In the genomic region with DNA sequence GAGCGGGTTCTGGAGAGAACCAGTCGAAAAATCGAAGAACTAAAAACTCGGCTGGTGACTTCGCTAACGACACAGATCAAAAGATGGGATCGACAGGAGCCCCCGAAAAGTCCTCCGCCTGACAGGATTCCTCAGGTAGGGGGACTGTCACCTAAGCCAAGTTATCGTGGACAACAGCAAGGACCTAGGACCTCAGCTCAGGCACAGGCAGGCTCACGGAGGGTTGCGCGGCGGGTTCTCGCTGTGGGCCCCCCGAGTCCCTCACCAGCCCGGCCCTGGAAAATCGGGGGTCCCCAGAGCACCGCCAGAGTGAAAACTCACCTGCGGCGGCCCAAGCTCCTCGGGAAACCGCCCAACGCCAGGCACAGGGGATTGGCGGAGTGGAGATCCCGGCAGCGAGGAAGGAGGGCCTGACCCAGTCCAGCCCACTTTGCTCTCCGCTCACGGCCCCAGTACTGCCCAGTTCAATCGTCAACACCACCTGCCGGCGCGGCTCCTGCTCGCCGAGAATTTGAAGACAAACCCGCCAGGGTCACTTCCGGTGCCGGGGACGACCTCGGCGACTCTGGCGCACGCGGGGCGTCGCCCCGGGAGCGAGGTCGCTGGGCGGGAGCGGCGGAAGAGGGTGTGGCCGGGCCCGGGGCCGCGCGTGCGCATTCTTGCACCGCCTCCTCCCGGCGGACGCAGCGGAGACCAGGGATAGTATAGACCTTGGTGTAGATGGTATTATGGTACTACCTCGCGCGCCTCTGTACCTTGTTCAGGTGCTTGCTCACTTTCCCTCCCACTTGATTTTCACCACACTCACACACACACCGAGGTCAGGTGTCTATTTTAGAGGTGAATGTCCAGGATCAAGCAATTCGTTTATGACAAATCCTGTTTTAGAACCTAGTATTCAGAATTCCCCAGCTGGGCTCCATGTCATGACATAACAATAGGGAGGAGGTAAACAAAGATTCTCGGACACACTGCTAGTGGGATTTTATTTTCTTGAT, we compare ENCODE assay signal across 8 cellular contexts. TPM values are rescaled to one million over a fixed set of nuclear protein-coding genes. Genes with fewer than 3 reads are reported as not detected.
A peak's percentile ranks its signal among the peaks of the same experiment; 100 is the strongest.
DNase-seq lines count a peak whose midpoint lies in the region; ATAC-seq, FAIRE-seq and TF ChIP-seq lines count a peak whose summit lies in the region.

A gene (minus strand): TSS at position 567 of the 998 bp plus-strand sequence. CDS start 10,167 bp downstream, outside the sequence.

- peak within 1 kb of the TSS; percentile 64 to 89 for H3K27ac ChIP-seq in ascending aorta
- peak within 1 kb of the TSS; percentile 45 for H3K27ac ChIP-seq in right cardiac atrium (ENCODE audit: low read length)

- WGBS in right cardiac atrium = under 1% methylated on average over 69 of the region's 69 CpGs

- H3K9me3 ChIP-seq in ascending aorta (no peaks in the 10 kb centered on the region), right cardiac atrium (ENCODE audit: control insufficient read depth, low read length) (no peaks in the 10 kb centered on the region)

- intact Hi-C loops in T-helper 2 cell treated with Interferon-gamma antibody and Interleukin-4, amounts not matched to agents 100 ng/mL and 5 ng/mL, for 36 hours (cut with micrococcal nuclease) = loop anchor here (1.0 kb wide), 4 partner anchors 70 to 102 kb away; a partner anchor contains a TSS
- intact Hi-C loops in ascending aorta (cut with DNase I) (loop anchor here (1.0 to 5.0 kb wide), 3 partner anchors 68 to 102 kb away; a partner anchor contains a TSS), right cardiac atrium (cut with DNase I) (loop anchor here in 1 of 4 donors (10.0 kb wide), 1 partner anchor 66 kb away; a partner anchor contains a TSS)

- no peaks in the 10 kb centered on the region for H3K36me3 ChIP-seq in ascending aorta

- H3K4me3 ChIP-seq in ascending aorta (peak within 1 kb of the TSS; percentile 78 to 92), right cardiac atrium (ENCODE audit: low read length) (peak within 1 kb of the TSS; percentile 74)

- ATAC-seq in GM18505 (IDR thresholded peaks at IDR 0.05; ENCODE audit: unreplicated experiment) (peak; percentile 83), HG02943 (IDR thresholded peaks at IDR 0.05; ENCODE audit: low read depth, unreplicated experiment) (peak; percentile 94), right cardiac atrium (peak; percentile 98)

- FAIRE-seq in urothelium cell line (lab: Jason Lieb, UNC) = peak; percentile 61

- H3K27me3 ChIP-seq in ascending aorta (no peaks in the 10 kb centered on the region), right cardiac atrium (ENCODE audit: control insufficient read depth, insufficient read depth) (no peaks in the 10 kb centered on the region)

- DNase-seq in NCI-H187 (lab: John Stamatoyannopoulos, UW) = peak; percentile 59 to 76
- DNase-seq in ascending aorta (ENCODE audit: low spot score in 2 of 2) = peak; percentile 14 to 90
- DNase-seq in right cardiac atrium = peak; percentile 88 to 95 (median 93)
- DNase-seq in pulmonary artery endothelial cell (ENCODE audit: low read depth, low spot score) = peak; percentile 10
- peak; percentile 97 for DNase-seq in urothelium cell line (ENCODE audit: low spot score)

- H3K4me1 ChIP-seq in ascending aorta (peaks cover 0 to 7% of the 10 kb centered on the region in 2 donors), right cardiac atrium (ENCODE audit: control insufficient read depth, insufficient read depth, low read length) (peaks cover 2% of the 10 kb centered on the region)

- TF ChIP-seq POLR2A in GM18505 (IDR thresholded peaks at IDR 0.05; ENCODE audit: borderline replicate concordance, extremely low read depth, insufficient read depth, insufficient read length) = peak; percentile 92

- no peak for TF ChIP-seq CTCF in ascending aorta (IDR thresholded peaks at IDR 0.05)

RNA-seq across cellular contexts. Expression of the gene that starts here (rescaled TPM):
- 22.3 and 23.3 TPM in 2 replicates for total RNA-seq in T-helper 2 cell treated with Interferon-gamma antibody and Interleukin-4, amounts not matched to agents 100 ng/mL and 5 ng/mL, for 36 hours
- total RNA-seq in ascending aorta (0.64 TPM), right cardiac atrium (10 to 100 TPM in 3 of 4 donors, 1 to 10 TPM in 1; 9.9 to 13.4 (median 13.1) TPM), pulmonary artery endothelial cell (27.0 and 27.2 TPM in 2 replicates)
- polyA plus RNA-seq in right cardiac atrium = 10.3 TPM

Comparison
In these comparisons a context has a peak if more than half of its experiments do, and no peak if none do; other contexts are left out.
1. Peak in every context shown above with its lines: DNase-seq, ATAC-seq, H3K4me3 ChIP-seq and H3K27ac ChIP-seq.
2. Peak in DNase-seq, H3K4me3 ChIP-seq and H3K27ac ChIP-seq in ascending aorta; RNA of the gene not detected or under 1 TPM.
3. DNase-seq: peak in every context shown above with its lines; median percentile 97 in urothelium cell line; 93 in right cardiac atrium; 68 in NCI-H187; 52 in ascending aorta; 10 in pulmonary artery endothelial cell.